Comparison of ENCODE assay signal across 12 cellular contexts in genomic region chr6:148203281-148203925, GRCh38.
DNase-seq lines count a peak whose midpoint lies in the region; ATAC-seq lines count a peak whose summit lies in the region.
"Had no signal": no experiment of that assay in that cellular context is flagged by ENCODE, and none has a peak within 500 bp of the region (broad histone marks: within the 10 kb centered on the region; RNA-seq: fewer than 3 reads in every experiment).

No MANE protein-coding gene starts in this region.

- H3K9ac ChIP-seq in mesenchymal stem cell (ENCODE audit: low read length): no peak overlapping the region

- no peaks in the 10 kb centered on the region for H3K36me3 ChIP-seq in CD4-positive, alpha-beta memory T cell (ENCODE audit: insufficient read depth, low read length)
- H3K36me3 ChIP-seq in mesenchymal stem cell (ENCODE audit: control insufficient read depth in 1 of 2, insufficient read depth in 2 of 2, low read depth in 1 of 2, low read length in 2 of 2): no peaks in the 10 kb centered on the region
- H3K36me3 ChIP-seq: upper lobe of right lung had no signal

- no peak overlapping the region for H3K14ac ChIP-seq in mesenchymal stem cell (ENCODE audit: low read length in 2 of 2)

- 91% methylated on average over 8 of the region's 9 CpGs for WGBS in mesenchymal stem cell
- WGBS in right cardiac atrium: 57% methylated on average over 9 of the region's 9 CpGs

- H3K4me2 ChIP-seq in mesenchymal stem cell (ENCODE audit: low read length, poor library complexity, severe bottlenecking): peak overlapping the region; percentile 45

- H3K4me1 Mint-ChIP-seq in CD4-positive, alpha-beta memory T cell: peaks cover 15 to 38% (median 28%) of the 10 kb centered on the region in 4 donors
- peaks cover 22% of the 10 kb centered on the region for H3K4me1 Mint-ChIP-seq in activated T-helper 2 cell treated with anti-CD3 and anti-CD28 coated beads, Interferon-gamma antibody, Interleukin-2, Interleukin-4, amounts not matched to agents 10 μg/mL and 5 μg/mL and 100 μg/mL, durations not matched to agents 14 hours and 24 hours and 36 hours (ENCODE audit: low read depth)

- H3K9me3 Mint-ChIP-seq in CD4-positive, alpha-beta memory T cell: peaks cover 0 to 9% (median 2%) of the 10 kb centered on the region in 8 donors
- peaks cover 7% of the 10 kb centered on the region for H3K9me3 Mint-ChIP-seq in activated T-helper 2 cell treated with anti-CD3 and anti-CD28 coated beads, Interferon-gamma antibody, Interleukin-2, Interleukin-4, amounts not matched to agents 10 μg/mL and 5 μg/mL and 100 μg/mL, durations not matched to agents 14 hours and 24 hours and 36 hours

- peaks cover 0 to 1% of the 10 kb centered on the region in 2 donors for H3K36me3 Mint-ChIP-seq in CD4-positive, alpha-beta memory T cell
- no peaks in the 10 kb centered on the region for H3K36me3 Mint-ChIP-seq in activated T-helper 2 cell treated with anti-CD3 and anti-CD28 coated beads, Interferon-gamma antibody, Interleukin-2, Interleukin-4, amounts not matched to agents 10 μg/mL and 5 μg/mL and 100 μg/mL, durations not matched to agents 14 hours and 24 hours and 36 hours (ENCODE audit: low read depth)

- no peak overlapping the region for H3K18ac ChIP-seq in mesenchymal stem cell (ENCODE audit: low read depth in 1 of 2, low read length in 2 of 2)

- ATAC-seq in right cardiac atrium (no peak), HG03521 (IDR thresholded peaks at IDR 0.05; ENCODE audit: unreplicated experiment) (no peak), esophagus mucosa (no peak)

- no peak overlapping the region for H2BK5ac ChIP-seq in mesenchymal stem cell (ENCODE audit: low read depth, low read length, poor library complexity, severe bottlenecking)

- H2AK5ac ChIP-seq in mesenchymal stem cell (ENCODE audit: low read length, severe bottlenecking): no peak overlapping the region

- CTCF ChIA-PET in CD4-positive, alpha-beta memory T cell (lab: Charles Lee; ENCODE audit: partially characterized antibody): no interaction called here

- H3K4me1 ChIP-seq in CD4-positive, alpha-beta memory T cell (ENCODE audit: insufficient read depth, low read length): peaks cover 23% of the 10 kb centered on the region
- H3K4me1 ChIP-seq in mesenchymal stem cell (ENCODE audit: control insufficient read depth, insufficient read depth, low read depth, low read length): no peaks in the 10 kb centered on the region
- no peaks in the 10 kb centered on the region for H3K4me1 ChIP-seq in right cardiac atrium (ENCODE audit: control insufficient read depth, insufficient read depth, low read length)
- H3K4me1 ChIP-seq: upper lobe of right lung had no signal

- H3K27me3 Mint-ChIP-seq in CD4-positive, alpha-beta memory T cell: peaks cover 32 to 34% of the 10 kb centered on the region in 2 donors
- H3K27me3 Mint-ChIP-seq in activated T-helper 2 cell treated with anti-CD3 and anti-CD28 coated beads, Interferon-gamma antibody, Interleukin-2, Interleukin-4, amounts not matched to agents 10 μg/mL and 5 μg/mL and 100 μg/mL, durations not matched to agents 14 hours and 24 hours and 36 hours (ENCODE audit: low read depth): peaks cover 75% of the 10 kb centered on the region

- H3K4me3 Mint-ChIP-seq in CD4-positive, alpha-beta memory T cell: peak overlapping the region in 5 of 8 donors; percentile 26 to 81 (median 63)
- H3K4me3 Mint-ChIP-seq in activated T-helper 2 cell treated with anti-CD3 and anti-CD28 coated beads, Interferon-gamma antibody, Interleukin-2, Interleukin-4, amounts not matched to agents 10 μg/mL and 5 μg/mL and 100 μg/mL, durations not matched to agents 14 hours and 24 hours and 36 hours (ENCODE audit: low read depth): no peak overlapping the region

- no peaks in the 10 kb centered on the region for H3K79me1 ChIP-seq in mesenchymal stem cell (replicated peaks; ENCODE audit: low read length, poor library complexity, severe bottlenecking)

- no peak overlapping the region for H2BK120ac ChIP-seq in mesenchymal stem cell (ENCODE audit: low read depth, low read length)

- peak overlapping the region; percentile 58 to 96 (median 69) for H3K27ac Mint-ChIP-seq in CD4-positive, alpha-beta memory T cell
- peak overlapping the region; percentile 58 for H3K27ac Mint-ChIP-seq in activated T-helper 2 cell treated with anti-CD3 and anti-CD28 coated beads, Interferon-gamma antibody, Interleukin-2, Interleukin-4, amounts not matched to agents 10 μg/mL and 5 μg/mL and 100 μg/mL, durations not matched to agents 14 hours and 24 hours and 36 hours

- H4K8ac ChIP-seq in mesenchymal stem cell (ENCODE audit: low read length): no peak overlapping the region

- no peak overlapping the region for H3K4ac ChIP-seq in mesenchymal stem cell (ENCODE audit: low read depth in 1 of 2, low read length in 2 of 2)

- intact Hi-C loops in CD4-positive, alpha-beta memory T cell (cut with micrococcal nuclease): no loop called here
- intact Hi-C loops in activated T-helper 2 cell treated with anti-CD3 and anti-CD28 coated beads, Interferon-gamma antibody, Interleukin-2, Interleukin-4, amounts not matched to agents 10 μg/mL and 5 μg/mL and 100 μg/mL, durations not matched to agents 14 hours and 24 hours and 36 hours (cut with micrococcal nuclease): loop anchor here (5.0 kb wide), 1 partner anchor 249 kb away; no protein-coding TSS in a partner anchor
- intact Hi-C loops in right cardiac atrium (cut with DNase I): no loop called here

- H2AFZ ChIP-seq in mesenchymal stem cell (ENCODE audit: low read depth, low read length): no peak overlapping the region

- H2BK15ac ChIP-seq in mesenchymal stem cell (ENCODE audit: low read depth, poor library complexity, severe bottlenecking): no peak overlapping the region

- H4K91ac ChIP-seq in mesenchymal stem cell (ENCODE audit: low read length): no peak overlapping the region

- H3K27ac ChIP-seq in CD4-positive, alpha-beta memory T cell (ENCODE audit: low read depth, low read length): no peak overlapping the region
- H3K27ac ChIP-seq in mesenchymal stem cell (ENCODE audit: low read length, poor library complexity, severe bottlenecking) (no peak overlapping the region), right cardiac atrium (ENCODE audit: low read length) (no peak overlapping the region)
- H3K27ac ChIP-seq: RWPE1, upper lobe of right lung, VCaP had no signal

- H2BK12ac ChIP-seq in mesenchymal stem cell (ENCODE audit: low read length in 2 of 2): no peak overlapping the region

- POLR2A ChIA-PET in CD4-positive, alpha-beta memory T cell (lab: Charles Lee; ENCODE audit: partially characterized antibody): no interaction called here

- no peak for DNase-seq in CD4-positive, alpha-beta memory T cell
- DNase-seq in HCEC 1CT (peak; percentile 85), mesenchymal stem cell (peak; percentile 15), right cardiac atrium (no peak)
- DNase-seq in activated T-helper 2 cell treated with anti-CD3 and anti-CD28 coated beads, Interferon-gamma antibody, Interleukin-2, Interleukin-4, amounts not matched to agents 10 μg/mL and 5 μg/mL and 100 μg/mL, durations not matched to agents 14 hours and 24 hours and 36 hours (ENCODE audit: low spot score): no peak
- no peak for DNase-seq in activated effector memory CD4-positive, alpha-beta T cell treated with anti-CD3 and anti-CD28 coated beads, Interleukin-2, amount 50 U/mL, for 16 hours
- DNase-seq: midbrain, upper lobe of right lung had no signal

- no peak overlapping the region for H3K23ac ChIP-seq in mesenchymal stem cell (ENCODE audit: low read length in 2 of 2)

- peaks cover 11% of the 10 kb centered on the region for H3K27me3 ChIP-seq in CD4-positive, alpha-beta memory T cell (ENCODE audit: insufficient read depth, low read length)
- H3K27me3 ChIP-seq in mesenchymal stem cell (ENCODE audit: control insufficient read depth in 1 of 2, insufficient read depth in 1 of 2, low read length in 2 of 2) (peaks cover 0 to 4% of the 10 kb centered on the region in 2 experiments), right cardiac atrium (ENCODE audit: control insufficient read depth, insufficient read depth) (no peaks in the 10 kb centered on the region)
- H3K27me3 ChIP-seq: upper lobe of right lung had no signal

- no peaks in the 10 kb centered on the region for H3K9me3 ChIP-seq in CD4-positive, alpha-beta memory T cell (ENCODE audit: control insufficient read depth in 1 of 2, low read length in 2 of 2)
- H3K9me3 ChIP-seq in mesenchymal stem cell (ENCODE audit: control insufficient read depth, low read length) (no peaks in the 10 kb centered on the region), right cardiac atrium (ENCODE audit: control insufficient read depth, low read length) (no peaks in the 10 kb centered on the region)
- H3K9me3 ChIP-seq: upper lobe of right lung had no signal

- no peak overlapping the region for H3K4me3 ChIP-seq in CD4-positive, alpha-beta memory T cell (ENCODE audit: low read length in 2 of 2)
- no peak overlapping the region for H3K4me3 ChIP-seq in mesenchymal stem cell (ENCODE audit: insufficient read depth in 1 of 2, low read depth in 1 of 2, low read length in 2 of 2)
- no peak overlapping the region for H3K4me3 ChIP-seq in right cardiac atrium (ENCODE audit: low read length)
- H3K4me3 ChIP-seq: upper lobe of right lung had no signal

Comparison
In these comparisons a context has a peak if more than half of its experiments do, and no peak if none do; other contexts are left out.
1. DNase-seq: peak in HCEC 1CT (single experiment) and mesenchymal stem cell (single experiment); none in CD4-positive, alpha-beta memory T cell (0 of 5), activated T-helper 2 cell treated with anti-CD3 and anti-CD28 coated beads, Interferon-gamma antibody, Interleukin-2, Interleukin-4, amounts not matched to agents 10 μg/mL and 5 μg/mL and 100 μg/mL, durations not matched to agents 14 hours and 24 hours and 36 hours (single experiment), right cardiac atrium (0 of 3) and activated effector memory CD4-positive, alpha-beta T cell treated with anti-CD3 and anti-CD28 coated beads, Interleukin-2, amount 50 U/mL, for 16 hours (single experiment).